In genomic region chr4:98544818-98545399, GRCh38 we compare ENCODE assay signal across 22 cellular contexts.
DNase-seq lines count a peak whose midpoint lies in the region; ATAC-seq lines count a peak whose summit lies in the region.
"Had no signal": no experiment of that assay in that cellular context is flagged by ENCODE, and none has a peak within 500 bp of the region (broad histone marks: within the 10 kb centered on the region; RNA-seq: fewer than 3 reads in every experiment).

No MANE protein-coding gene starts in this region.

- intact Hi-C loops in activated T-helper 1 cell treated with anti-CD3 and anti-CD28 coated beads, Interleukin-12 subunit alpha, Interleukin-12 subunit beta, Interleukin-2, Interleukin-4 antibody, amounts not matched to agents 30 ng/mL and 10 ng/mL and 1 ng/mL, durations not matched to agents 14 hours and 24 hours and 36 hours (cut with micrococcal nuclease), result no loop called here

- no peaks in the 10 kb centered on the region for H3K27me3 Mint-ChIP-seq in activated T-cell treated with anti-CD3 and anti-CD28 coated beads, Interleukin-2, amount 50 U/mL, for 72 hours (ENCODE audit: low read depth)
- H3K27me3 Mint-ChIP-seq in activated T-helper 1 cell treated with anti-CD3 and anti-CD28 coated beads, Interleukin-12 subunit alpha, Interleukin-12 subunit beta, Interleukin-2, Interleukin-4 antibody, amounts not matched to agents 30 ng/mL and 10 ng/mL and 1 ng/mL, durations not matched to agents 14 hours and 24 hours and 36 hours (ENCODE audit: insufficient read depth), result no peaks in the 10 kb centered on the region
- no peaks in the 10 kb centered on the region for H3K27me3 Mint-ChIP-seq in naive thymus-derived CD8-positive, alpha-beta T cell
- H3K27me3 Mint-ChIP-seq: naive B cell had no signal

- DNase-seq in activated T-cell treated with anti-CD3 and anti-CD28 coated beads, Interleukin-2, amount 50 U/mL, for 72 hours, result no peak
- no peak for DNase-seq in activated T-cell treated with anti-CD3 and anti-CD28 coated beads, Interleukin-2, amount 50 U/mL, for 48 hours
- DNase-seq in activated T-helper 1 cell treated with anti-CD3 and anti-CD28 coated beads, Interleukin-12 subunit alpha, Interleukin-12 subunit beta, Interleukin-2, Interleukin-4 antibody, amounts not matched to agents 30 ng/mL and 10 ng/mL and 1 ng/mL, durations not matched to agents 14 hours and 24 hours and 36 hours (ENCODE audit: low spot score), result no peak
- DNase-seq in naive thymus-derived CD8-positive, alpha-beta T cell, result no peak
- DNase-seq in iPS-NIHi11 (ENCODE audit: low spot score), result no peak
- no peak for DNase-seq in activated gamma-delta T cell treated with Interleukin-2 at 50 U/mL for 16 hours
- DNase-seq: anterior cingulate cortex; central memory CD4-positive, alpha-beta T cell; head of caudate nucleus; mesendoderm; naive B cell; NCI-H1092 treated with DMSO at 0.1 percent for 48 hours; NCI-H2029; NCI-H510A; SK-N-SH; stimulated activated CD4-positive, alpha-beta T cell treated with anti-CD3 and anti-CD28 coated beads, Interleukin-2, amount 100 ng/mL, for 48 hours; stimulated activated naive CD4-positive, alpha-beta T cell; T1000 had no signal

- peaks cover 22% of the 10 kb centered on the region for H3K4me1 Mint-ChIP-seq in activated T-cell treated with anti-CD3 and anti-CD28 coated beads, Interleukin-2, amount 50 U/mL, for 72 hours (ENCODE audit: low read depth)
- peaks cover 32% of the 10 kb centered on the region for H3K4me1 Mint-ChIP-seq in activated T-helper 1 cell treated with anti-CD3 and anti-CD28 coated beads, Interleukin-12 subunit alpha, Interleukin-12 subunit beta, Interleukin-2, Interleukin-4 antibody, amounts not matched to agents 30 ng/mL and 10 ng/mL and 1 ng/mL, durations not matched to agents 14 hours and 24 hours and 36 hours (ENCODE audit: low read depth)
- peaks cover 10 to 16% (median 13%) of the 10 kb centered on the region in 4 donors for H3K4me1 Mint-ChIP-seq in naive thymus-derived CD8-positive, alpha-beta T cell

- no peaks in the 10 kb centered on the region for H3K9me3 Mint-ChIP-seq in activated T-cell treated with anti-CD3 and anti-CD28 coated beads, Interleukin-2, amount 50 U/mL, for 72 hours
- H3K9me3 Mint-ChIP-seq in activated T-helper 1 cell treated with anti-CD3 and anti-CD28 coated beads, Interleukin-12 subunit alpha, Interleukin-12 subunit beta, Interleukin-2, Interleukin-4 antibody, amounts not matched to agents 30 ng/mL and 10 ng/mL and 1 ng/mL, durations not matched to agents 14 hours and 24 hours and 36 hours, result no peaks in the 10 kb centered on the region
- peaks cover 0 to 4% (median 0%) of the 10 kb centered on the region in 9 donors for H3K9me3 Mint-ChIP-seq in naive thymus-derived CD8-positive, alpha-beta T cell
- H3K9me3 Mint-ChIP-seq: WTC11 had no signal

- H3K27ac Mint-ChIP-seq in activated T-cell treated with anti-CD3 and anti-CD28 coated beads, Interleukin-2, amount 50 U/mL, for 72 hours, result no peak overlapping the region
- peak overlapping the region; percentile 66 for H3K27ac Mint-ChIP-seq in activated T-helper 1 cell treated with anti-CD3 and anti-CD28 coated beads, Interleukin-12 subunit alpha, Interleukin-12 subunit beta, Interleukin-2, Interleukin-4 antibody, amounts not matched to agents 30 ng/mL and 10 ng/mL and 1 ng/mL, durations not matched to agents 14 hours and 24 hours and 36 hours
- H3K27ac Mint-ChIP-seq in naive thymus-derived CD8-positive, alpha-beta T cell, result peak overlapping the region in 8 of 10 donors; percentile 1 to 86 (median 50)
- H3K27ac Mint-ChIP-seq: WTC11 had no signal

- POLR2A ChIA-PET in naive thymus-derived CD8-positive, alpha-beta T cell (lab: Charles Lee), result no interaction called here

- peak; percentile 52 to 59 for ATAC-seq in activated T-cell treated with anti-CD3 and anti-CD28 coated beads, Interleukin-2, amount 50 U/mL, for 72 hours (replicated peaks in 1 of 2)
- peak; percentile 55 for ATAC-seq in GM21723 (IDR thresholded peaks at IDR 0.05; ENCODE audit: unreplicated experiment)
- peak in 1 of 2 donors; percentile 29 for ATAC-seq in naive thymus-derived CD8-positive, alpha-beta T cell
- no peak for ATAC-seq in HG02870 (IDR thresholded peaks at IDR 0.05; ENCODE audit: unreplicated experiment)
- ATAC-seq: left lobe of liver, WTC11 had no signal

- peak overlapping the region; percentile 12 to 24 for H3K4me3 Mint-ChIP-seq in activated T-cell treated with anti-CD3 and anti-CD28 coated beads, Interleukin-2, amount 50 U/mL, for 72 hours
- H3K4me3 Mint-ChIP-seq in activated T-helper 1 cell treated with anti-CD3 and anti-CD28 coated beads, Interleukin-12 subunit alpha, Interleukin-12 subunit beta, Interleukin-2, Interleukin-4 antibody, amounts not matched to agents 30 ng/mL and 10 ng/mL and 1 ng/mL, durations not matched to agents 14 hours and 24 hours and 36 hours, result peak overlapping the region; percentile 24
- H3K4me3 Mint-ChIP-seq in naive thymus-derived CD8-positive, alpha-beta T cell, result peak overlapping the region in 4 of 10 donors; percentile 20 to 38 (median 30)
- H3K4me3 Mint-ChIP-seq: WTC11 had no signal

- no peaks in the 10 kb centered on the region for H3K36me3 Mint-ChIP-seq in activated T-cell treated with anti-CD3 and anti-CD28 coated beads, Interleukin-2, amount 50 U/mL, for 72 hours (ENCODE audit: insufficient read depth in 2 of 2)
- peaks cover 13% of the 10 kb centered on the region for H3K36me3 Mint-ChIP-seq in activated T-helper 1 cell treated with anti-CD3 and anti-CD28 coated beads, Interleukin-12 subunit alpha, Interleukin-12 subunit beta, Interleukin-2, Interleukin-4 antibody, amounts not matched to agents 30 ng/mL and 10 ng/mL and 1 ng/mL, durations not matched to agents 14 hours and 24 hours and 36 hours (ENCODE audit: low read depth)
- H3K36me3 Mint-ChIP-seq in naive thymus-derived CD8-positive, alpha-beta T cell, result no peaks in the 10 kb centered on the region
- H3K36me3 Mint-ChIP-seq: WTC11 had no signal
